In genomic region chr5:168826292-168826725, GRCh38 we compare ENCODE assay signal across 20 cellular contexts.
"Had no signal": no experiment of that assay in that cellular context is flagged by ENCODE, and none has a peak within 500 bp of the region (broad histone marks: within the 10 kb centered on the region; RNA-seq: fewer than 3 reads in every experiment).

No MANE protein-coding gene starts in this region.

- H3K9me3 ChIP-seq: ascending aorta, esophagus muscularis mucosa, spleen, thoracic aorta, upper lobe of right lung had no signal

- ATAC-seq: activated T-cell treated with anti-CD3 and anti-CD28 coated beads, Interleukin-2, amount 50 U/mL, for 72 hours; naive thymus-derived CD8-positive, alpha-beta T cell; stimulated activated memory B cell treated with anti-CD40 and anti-IgM and Interleukin-4, amounts not matched to agents 10 μg/mL and 1 μg/mL and 100 μg/mL, for 72 hours; upper lobe of right lung had no signal

- DNase-seq: activated CD4-positive, alpha-beta T cell treated with anti-CD3 and anti-CD28 coated beads for 1 hour; activated CD4-positive, alpha-beta T cell treated with anti-CD3 and anti-CD28 coated beads, Interleukin-2, amount 50 U/mL, for 4 hours; activated effector memory CD4-positive, alpha-beta T cell treated with anti-CD3 and anti-CD28 coated beads, Interleukin-2, amount 50 U/mL, for 16 hours; activated naive CD4-positive, alpha-beta T cell treated with anti-CD3 and anti-CD28 coated beads, Interleukin-2, amount 50 U/mL, for 16 hours; activated T-cell treated with anti-CD3 and anti-CD28 coated beads, Interleukin-2, amount 50 U/mL, for 72 hours; cerebellar nuclear complex; cortex of kidney; mesendoderm; naive thymus-derived CD8-positive, alpha-beta T cell; spleen; stimulated activated CD4-positive, alpha-beta T cell treated with anti-CD3 and anti-CD28 coated beads, Interleukin-4, amount 100 ng/mL, for 4 hours; T-helper 2 cell; upper lobe of right lung; WERI-Rb-1 had no signal

- H3K27me3 ChIP-seq: ascending aorta, esophagus muscularis mucosa, hepatocyte, spleen had no signal

- H3K36me3 ChIP-seq: ascending aorta, esophagus muscularis mucosa, spleen, thoracic aorta, upper lobe of right lung, WERI-Rb-1 had no signal

- FAIRE-seq: bronchial epithelial cell had no signal

- H3K4me3 ChIP-seq: ascending aorta, esophagus muscularis mucosa, hepatocyte, spleen, thoracic aorta, upper lobe of right lung had no signal

- H3K27ac ChIP-seq: ascending aorta, esophagus muscularis mucosa, hepatocyte, spleen, thoracic aorta, upper lobe of right lung, WERI-Rb-1 had no signal

- H3K4me1 ChIP-seq: spleen, upper lobe of right lung had no signal
